ENCODE assay signal across 1 cellular context in the genomic region with DNA sequence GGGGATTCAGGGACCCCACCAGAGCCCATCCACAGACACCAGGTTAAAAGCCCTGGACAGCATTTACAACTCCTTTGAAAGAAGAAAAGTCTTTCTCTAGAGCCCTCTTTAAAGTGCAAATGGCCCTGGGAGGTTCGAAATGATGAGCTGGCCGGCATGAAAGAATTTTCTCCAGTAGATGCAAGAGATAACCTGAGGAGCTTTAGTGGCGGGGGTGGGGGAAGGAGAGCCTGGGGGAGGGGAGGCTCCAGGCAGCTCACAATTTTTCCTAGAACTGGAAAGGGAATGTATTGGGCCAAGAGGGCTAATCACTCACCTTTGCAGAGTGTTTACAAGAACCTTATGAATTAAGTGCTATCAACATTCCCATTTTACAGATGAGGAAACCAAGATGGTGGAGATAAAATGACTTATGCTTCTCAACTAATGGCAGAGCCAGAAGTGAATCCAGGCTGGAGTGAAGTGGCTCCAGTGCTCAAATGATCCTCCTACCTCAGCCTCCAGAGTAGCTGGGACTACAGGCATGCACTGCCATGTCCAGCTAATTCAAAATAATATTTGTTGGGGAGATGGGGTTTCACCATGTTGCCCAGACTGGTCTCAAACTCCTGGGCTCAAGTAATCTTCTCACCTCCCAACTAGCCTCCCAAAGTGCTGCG.
TF ChIP-seq lines count a peak whose summit lies in the region.

No MANE protein-coding gene starts in this region.

TF ChIP-seq in GM23338, 12 proteins besides CTCF, POLR2A, EP300 and RAD21:
- TF ChIP-seq STAT1 (IDR thresholded peaks at IDR 0.05; ENCODE audit: unreplicated experiment) (no peak), POLR2AphosphoS5 (IDR thresholded peaks at IDR 0.05; ENCODE audit: low read depth) (no peak)
